Comparison of ENCODE assay signal across 2 cellular contexts in the genomic region with DNA sequence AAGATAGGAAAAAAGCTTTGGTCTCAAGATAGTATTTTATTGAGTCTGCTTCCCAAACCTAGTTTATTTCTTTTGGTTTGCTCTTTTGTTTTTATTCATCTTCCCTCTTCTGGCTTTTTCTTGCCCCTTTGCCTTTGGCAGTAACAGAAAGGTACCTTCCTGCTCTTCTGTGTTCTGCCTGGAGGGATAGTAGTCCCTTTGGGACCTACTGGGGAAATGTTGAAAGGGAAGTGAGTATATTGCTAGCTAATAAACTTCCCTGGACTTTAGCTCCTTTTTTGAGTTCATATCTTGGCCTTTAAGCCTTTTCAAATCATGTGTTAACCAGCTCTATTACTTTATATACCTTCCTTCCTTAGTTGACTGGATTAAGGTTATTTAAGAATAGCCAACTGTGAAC.
A peak's percentile ranks its signal among the peaks of the same experiment; 100 is the strongest.
TF ChIP-seq lines count a peak whose summit lies in the region.

No MANE protein-coding gene starts in this region.

TF ChIP-seq in IMR-90, 13 proteins besides CTCF, POLR2A, EP300 and RAD21:
- TF ChIP-seq SMC3 (IDR thresholded peaks at IDR 0.05; ENCODE audit: low read depth, low read length), result no peak
- TF ChIP-seq RCOR1 (IDR thresholded peaks at IDR 0.05; ENCODE audit: insufficient replicate concordance, low read length), result no peak
- no peak for TF ChIP-seq RFX5 (IDR thresholded peaks at IDR 0.05; ENCODE audit: low read depth, low read length)
- TF ChIP-seq CHD1 (IDR thresholded peaks at IDR 0.05; ENCODE audit: low read depth, low read length), result no peak
- TF ChIP-seq MAZ (IDR thresholded peaks at IDR 0.05; ENCODE audit: borderline replicate concordance, low read depth, low read length), result no peak
- TF ChIP-seq ELK1 (IDR thresholded peaks at IDR 0.05; ENCODE audit: borderline replicate concordance, low read depth, low read length), result no peak
- TF ChIP-seq MAFK (IDR thresholded peaks at IDR 0.05; ENCODE audit: low read depth, low read length), result no peak
- TF ChIP-seq NFE2L2 (IDR thresholded peaks at IDR 0.05; ENCODE audit: low read depth, low read length), result no peak
- no peak for TF ChIP-seq USF2 (IDR thresholded peaks at IDR 0.05; ENCODE audit: low read depth, low read length)
- TF ChIP-seq CEBPB (IDR thresholded peaks at IDR 0.05; ENCODE audit: low read depth, low read length), result no peak
- no peak for TF ChIP-seq FOS (IDR thresholded peaks at IDR 0.05; ENCODE audit: low read depth, low read length)
- TF ChIP-seq BHLHE40 (IDR thresholded peaks at IDR 0.05; ENCODE audit: low read depth, low read length), result no peak
- no peak for TF ChIP-seq MXI1 (IDR thresholded peaks at IDR 0.05; ENCODE audit: borderline replicate concordance, low read depth, low read length)

TF ChIP-seq in GM12878, 131 proteins besides CTCF, POLR2A, EP300 and RAD21:
- no peak for TF ChIP-seq JUND (IDR thresholded peaks at IDR 0.05; ENCODE audit: low read depth, low read length)
- 0 out of 2 replicates have a peak, but pooled peaks have one; percentile 8 for TF ChIP-seq RELB (IDR thresholded peaks at IDR 0.05; ENCODE audit: low read depth)
- TF ChIP-seq ZNF592 (IDR thresholded peaks at IDR 0.05), result no peak
- TF ChIP-seq MEF2B (IDR thresholded peaks at IDR 0.05; ENCODE audit: partially characterized antibody, poor library complexity, severe bottlenecking), result peak; percentile 50
- peak; percentile 44; the same call in 1 of the 2 replicates for TF ChIP-seq IKZF1 (conservative IDR thresholded peaks at IDR 0.05)
- no peak for TF ChIP-seq SREBF2 (IDR thresholded peaks at IDR 0.05; ENCODE audit: low read length)
- TF ChIP-seq IKZF2 (IDR thresholded peaks at IDR 0.05), result peak in 1 of 2 experiments; percentile 46; a peak in 1 of 4 replicates
